ENCODE assay signal across 15 cellular contexts in genomic region chr10:129718548-129719414, GRCh38.
"Had no signal": no experiment of that assay in that cellular context is flagged by ENCODE, and none has a peak within 500 bp of the region (broad histone marks: within the 10 kb centered on the region; RNA-seq: fewer than 3 reads in every experiment).

No MANE protein-coding gene starts in this region.

- H3K27me3 ChIP-seq: ascending aorta, gastrocnemius medialis, heart right ventricle, left lung, neutrophil, suprapubic skin had no signal

- FAIRE-seq: endothelial cell of umbilical vein, small intestine had no signal

- ATAC-seq: gastrocnemius medialis; left lung; mucosa of descending colon; naive thymus-derived CD4-positive, alpha-beta T cell; stimulated activated naive CD8-positive, alpha-beta T cell treated with anti-CD3 and anti-CD28 coated beads, Interleukin-15, Interleukin-2, amounts not matched to agents 100 U/mL and 50 U/mL, for 24 hours had no signal

- H3K36me3 ChIP-seq: ascending aorta, gastrocnemius medialis, neutrophil, suprapubic skin had no signal

- H3K27me3 Mint-ChIP-seq: activated CD4-positive, alpha-beta T cell treated with anti-CD3 and anti-CD28 coated beads, Interleukin-2, amount 10 ng/mL, durations not matched to agents 7 days and 5 days; activated naive CD4-positive, alpha-beta T cell treated with anti-CD3 and anti-CD28 coated beads, Interleukin-2, amount 10 ng/mL, durations not matched to agents 7 days and 5 days; naive thymus-derived CD4-positive, alpha-beta T cell had no signal

- DNase-seq: activated CD4-positive, alpha-beta T cell treated with anti-CD3 and anti-CD28 coated beads, Interleukin-2, amount 10 ng/mL, durations not matched to agents 7 days and 5 days; activated CD4-positive, CD25-positive, alpha-beta regulatory T cell; activated naive CD4-positive, alpha-beta T cell treated with anti-CD3 and anti-CD28 coated beads, Interleukin-2, amount 10 ng/mL, durations not matched to agents 7 days and 5 days; gastrocnemius medialis; heart right ventricle; left lung; mucosa of descending colon; naive thymus-derived CD4-positive, alpha-beta T cell; small intestine; stimulated activated naive CD8-positive, alpha-beta T cell treated with anti-CD3 and anti-CD28 coated beads, Interleukin-15, Interleukin-2, amounts not matched to agents 100 U/mL and 50 U/mL, for 24 hours had no signal

- H3K4me1 ChIP-seq: ascending aorta, gastrocnemius medialis, left lung, suprapubic skin had no signal

- H3K27ac ChIP-seq: ascending aorta, gastrocnemius medialis, heart right ventricle, left lung, neutrophil, suprapubic skin had no signal

- H3K9me3 ChIP-seq: gastrocnemius medialis, mucosa of descending colon, neutrophil, suprapubic skin had no signal

- H3K4me1 Mint-ChIP-seq: activated CD4-positive, alpha-beta T cell treated with anti-CD3 and anti-CD28 coated beads, Interleukin-2, amount 10 ng/mL, durations not matched to agents 7 days and 5 days; activated naive CD4-positive, alpha-beta T cell treated with anti-CD3 and anti-CD28 coated beads, Interleukin-2, amount 10 ng/mL, durations not matched to agents 7 days and 5 days; naive thymus-derived CD4-positive, alpha-beta T cell had no signal

- H3K4me3 ChIP-seq: ascending aorta, gastrocnemius medialis, heart right ventricle, left lung, mucosa of descending colon, suprapubic skin had no signal

- H3K4me3 Mint-ChIP-seq: activated CD4-positive, alpha-beta T cell treated with anti-CD3 and anti-CD28 coated beads, Interleukin-2, amount 10 ng/mL, durations not matched to agents 7 days and 5 days; activated naive CD4-positive, alpha-beta T cell treated with anti-CD3 and anti-CD28 coated beads, Interleukin-2, amount 10 ng/mL, durations not matched to agents 7 days and 5 days; naive thymus-derived CD4-positive, alpha-beta T cell; T-helper 2 cell treated with Interferon-gamma antibody and Interleukin-4, amounts not matched to agents 5 μg/mL and 100 μg/mL, for 36 hours had no signal

- H3K27ac Mint-ChIP-seq: activated CD4-positive, alpha-beta T cell treated with anti-CD3 and anti-CD28 coated beads, Interleukin-2, amount 10 ng/mL, durations not matched to agents 7 days and 5 days; activated naive CD4-positive, alpha-beta T cell treated with anti-CD3 and anti-CD28 coated beads, Interleukin-2, amount 10 ng/mL, durations not matched to agents 7 days and 5 days; naive thymus-derived CD4-positive, alpha-beta T cell; T-helper 2 cell treated with Interferon-gamma antibody and Interleukin-4, amounts not matched to agents 5 μg/mL and 100 μg/mL, for 36 hours had no signal
